8 cellular contexts compared by ENCODE assay signal in the genomic region with DNA sequence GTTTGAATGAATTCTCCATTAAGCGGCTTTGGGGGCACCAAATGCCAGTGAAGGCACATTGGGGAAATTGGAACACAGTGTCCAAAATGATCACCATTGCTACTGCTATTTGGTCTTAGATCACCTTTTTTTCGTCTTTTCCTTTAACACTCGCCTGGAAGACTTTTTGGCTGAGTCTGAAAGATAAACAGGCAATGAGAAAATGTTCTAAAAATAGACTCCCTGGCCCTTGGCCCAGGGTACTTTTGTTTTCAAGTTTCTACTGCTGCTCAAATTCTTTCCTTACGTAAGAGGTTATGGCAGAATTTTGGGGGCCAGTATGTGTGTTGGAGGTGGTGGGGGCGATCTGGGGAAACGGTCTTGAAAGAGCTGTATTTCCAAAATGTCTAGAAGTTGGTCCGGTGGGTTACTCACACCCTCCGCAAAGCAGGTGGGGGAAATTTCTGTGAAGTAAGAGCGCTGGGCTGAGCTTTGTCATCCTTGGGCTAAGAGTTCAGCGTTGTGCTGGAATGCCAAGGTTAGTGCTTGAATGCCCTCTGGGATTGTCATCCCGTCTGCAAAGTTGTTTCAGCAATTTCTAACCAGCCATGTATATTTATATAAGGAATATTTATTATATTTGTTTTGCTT. TPM values are rescaled to one million over a fixed set of nuclear protein-coding genes. Genes with fewer than 3 reads are reported as not detected.
A peak's percentile ranks its signal among the peaks of the same experiment; 100 is the strongest.
DNase-seq lines count a peak whose midpoint lies in the region; ATAC-seq and TF ChIP-seq lines count a peak whose summit lies in the region.

No MANE protein-coding gene starts in this region.

- H3K9me3 Mint-ChIP-seq in T-helper 1 cell treated with Interleukin-12 subunit alpha and Interleukin-12 subunit beta and Interleukin-4 antibody, amounts not matched to agents 30 μg/mL and 1 μg/mL, for 36 hours: no peaks in the 10 kb centered on the region
- H3K9me3 Mint-ChIP-seq in activated naive CD4-positive, alpha-beta T cell treated with anti-CD3 and anti-CD28 coated beads, Interleukin-2, amount 50 U/mL, for 72 hours: no peaks in the 10 kb centered on the region

- H3K36me3 Mint-ChIP-seq in T-helper 1 cell treated with Interleukin-12 subunit alpha and Interleukin-12 subunit beta and Interleukin-4 antibody, amounts not matched to agents 30 μg/mL and 1 μg/mL, for 36 hours (ENCODE audit: low read depth): peaks cover 3% of the 10 kb centered on the region
- peaks cover 13 to 14% of the 10 kb centered on the region in 2 donors for H3K36me3 Mint-ChIP-seq in activated naive CD4-positive, alpha-beta T cell treated with anti-CD3 and anti-CD28 coated beads, Interleukin-2, amount 50 U/mL, for 72 hours

- no peak for ATAC-seq in activated naive CD4-positive, alpha-beta T cell treated with anti-CD3 and anti-CD28 coated beads, Interleukin-2, amount 50 U/mL, for 72 hours
- peak; percentile 13 to 73 (median 46) for ATAC-seq in heart right ventricle

- H3K4me3 Mint-ChIP-seq in T-helper 1 cell treated with Interleukin-12 subunit alpha and Interleukin-12 subunit beta and Interleukin-4 antibody, amounts not matched to agents 30 μg/mL and 1 μg/mL, for 36 hours: peak overlapping the region; percentile 96

- peak overlapping the region; percentile 92 to 100 (median 99) for H3K27ac ChIP-seq in heart right ventricle

- peaks cover 0 to 9% (median 0%) of the 10 kb centered on the region in 9 donors for H3K36me3 ChIP-seq in heart right ventricle

- 2 to 3% methylated on average over 11 of the region's 11 CpGs for WGBS in heart right ventricle, 2 donors

- no peaks in the 10 kb centered on the region for H3K27me3 ChIP-seq in heart right ventricle

- H3K4me1 Mint-ChIP-seq in T-helper 1 cell treated with Interleukin-12 subunit alpha and Interleukin-12 subunit beta and Interleukin-4 antibody, amounts not matched to agents 30 μg/mL and 1 μg/mL, for 36 hours (ENCODE audit: low read depth): peaks cover 34% of the 10 kb centered on the region

- H3K4me3 ChIP-seq in heart right ventricle (peak overlapping the region; percentile 86 to 98 (median 92)), retinal pigment epithelial cell (ENCODE audit: low read length) (peak overlapping the region; percentile 87)

- H3K9me3 ChIP-seq in heart right ventricle: no peaks in the 10 kb centered on the region

- intact Hi-C loops in heart right ventricle (cut with DNase I): loop anchor here in 9 of 10 donors (1.0 to 10.0 kb wide), 9 partner anchors 29 to 455 kb away; a partner anchor contains a TSS

- TF ChIP-seq CTCF in heart right ventricle (IDR thresholded peaks at IDR 0.05): no peak
- TF ChIP-seq CTCF in retinal pigment epithelial cell (conservative IDR thresholded peaks at IDR 0.05; ENCODE audit: low read depth, low read length): no peak

- DNase-seq in T-helper 1 cell (no peak), heart right ventricle (peak in 1 of 2 donors; percentile 90), retinal pigment epithelial cell (ENCODE audit: low read depth) (no peak), NCI-H1092 treated with DMSO at 0.1 percent for 48 hours (lab: John Stamatoyannopoulos, UW) (no peak), NCI-H774 (lab: John Stamatoyannopoulos, UW) (no peak), OCI-M2 (lab: John Stamatoyannopoulos, UW; ENCODE audit: unreplicated experiment) (no peak)
- no peak for DNase-seq in activated naive CD4-positive, alpha-beta T cell treated with anti-CD3 and anti-CD28 coated beads, Interleukin-2, amount 50 U/mL, for 72 hours (ENCODE audit: low spot score in 2 of 2)

- peak overlapping the region; percentile 97 for H3K27ac Mint-ChIP-seq in T-helper 1 cell treated with Interleukin-12 subunit alpha and Interleukin-12 subunit beta and Interleukin-4 antibody, amounts not matched to agents 30 μg/mL and 1 μg/mL, for 36 hours
- peak overlapping the region; percentile 44 to 96 for H3K27ac Mint-ChIP-seq in activated naive CD4-positive, alpha-beta T cell treated with anti-CD3 and anti-CD28 coated beads, Interleukin-2, amount 50 U/mL, for 72 hours

- peaks cover 0 to 66% (median 58%) of the 10 kb centered on the region in 9 donors for H3K4me1 ChIP-seq in heart right ventricle

- H3K27me3 Mint-ChIP-seq in T-helper 1 cell treated with Interleukin-12 subunit alpha and Interleukin-12 subunit beta and Interleukin-4 antibody, amounts not matched to agents 30 μg/mL and 1 μg/mL, for 36 hours (ENCODE audit: low read depth): peaks cover 4% of the 10 kb centered on the region

RNA-seq across cellular contexts. Expression of a gene that starts 1.3 kb away (rescaled TPM):
- total RNA-seq in activated naive CD4-positive, alpha-beta T cell treated with anti-CD3 and anti-CD28 coated beads, Interleukin-2, amount 50 U/mL, for 72 hours: 10 to 100 TPM; 19.6 to 26.1 TPM
- 10 to 100 TPM; 18.6 to 87.2 (median 35.9) TPM for total RNA-seq in heart right ventricle
- 10 to 100 TPM; 17.5 to 41.6 TPM for polyA plus RNA-seq in heart right ventricle

RNA-seq across cellular contexts. Expression of a gene that starts 14.0 kb away (rescaled TPM):
- total RNA-seq in activated naive CD4-positive, alpha-beta T cell treated with anti-CD3 and anti-CD28 coated beads, Interleukin-2, amount 50 U/mL, for 72 hours: 1 to 10 TPM; 1.3 to 1.5 TPM
- total RNA-seq in heart right ventricle: 1 to 10 TPM; 1.3 to 5.8 (median 3.0) TPM
- 1 to 10 TPM in 1 of 2 donors, under 1 TPM in 1; 0.58 to 3.6 TPM for polyA plus RNA-seq in heart right ventricle

Comparison
In these comparisons a context has a peak if more than half of its experiments do, and no peak if none do; other contexts are left out.
1. ATAC-seq: peak in heart right ventricle (8 of 8); none in activated naive CD4-positive, alpha-beta T cell treated with anti-CD3 and anti-CD28 coated beads, Interleukin-2, amount 50 U/mL, for 72 hours (0 of 2).